Comparison of ENCODE assay signal across 23 cellular contexts in genomic region chr13:42322806-42323205, GRCh38. TPM values are rescaled to one million over a fixed set of nuclear protein-coding genes. Genes with fewer than 3 reads are reported as not detected.
DNase-seq lines count a peak whose midpoint lies in the region; ATAC-seq, FAIRE-seq and TF ChIP-seq lines count a peak whose summit lies in the region.
"Had no signal": no experiment of that assay in that cellular context is flagged by ENCODE, and none has a peak within 500 bp of the region (broad histone marks: within the 10 kb centered on the region; RNA-seq: fewer than 3 reads in every experiment).

No MANE protein-coding gene starts in this region.

- H3K4me2 ChIP-seq in A549: peak overlapping the region; percentile 29; the same call in 1 of the 3 replicates
- H3K4me2 ChIP-seq: BLaER1 had no signal

- H3K27me3 ChIP-seq in adipocyte (replicated peaks; ENCODE audit: control insufficient read depth, insufficient read depth, low read length): no peaks in the 10 kb centered on the region
- H3K27me3 ChIP-seq: BE2C, BLaER1 had no signal

- FAIRE-seq in A549 (lab: Jason Lieb, UNC) (no peak), kidney (lab: Jason Lieb, UNC) (peak; percentile 3)
- FAIRE-seq: D721Med, G401.6, GM12891, GM18507 had no signal

- H3K36me3 ChIP-seq in adipocyte (ENCODE audit: control insufficient read depth, insufficient read depth, low read length, severe bottlenecking) (peaks cover 18% of the 10 kb centered on the region), kidney (ENCODE audit: control insufficient read depth in 1 of 2, insufficient read depth in 2 of 2, low read length in 2 of 2) (no peaks in the 10 kb centered on the region)

- no peak for DNase-seq in A549 (ENCODE audit: low read depth in 1 of 2, low spot score in 1 of 2)
- DNase-seq in adipocyte (ENCODE audit: low read depth): peak; percentile 7
- DNase-seq in fibroblast of gingiva (ENCODE audit: low read depth): peak; percentile 53
- no peak for DNase-seq in kidney
- no peak for DNase-seq in GM13977 (ENCODE audit: low spot score)
- DNase-seq in NCI-H526 treated with DMSO at 0.1 percent for 48 hours (lab: John Stamatoyannopoulos, UW): no peak
- DNase-seq: ACHN; BE2C; C1 segment of cervical spinal cord; Caco-2; Calu3; CD4-positive, CD25-positive, alpha-beta regulatory T cell; CD8-positive, alpha-beta T cell; DMS79 treated with DMSO at 0.1 percent for 48 hours; GF-D8 had no signal

- intact Hi-C loops in kidney (cut with DNase I): no loop called here

- no peak for TF ChIP-seq RAD21 in A549 (conservative IDR thresholded peaks at IDR 0.05 in 1 of 2, IDR thresholded peaks at IDR 0.05 in 1 of 2)

- ATAC-seq in A549: no peak
- ATAC-seq in HG03095 (IDR thresholded peaks at IDR 0.05; ENCODE audit: unreplicated experiment): no peak
- ATAC-seq in GM21576 (IDR thresholded peaks at IDR 0.05; ENCODE audit: unreplicated experiment): no peak
- ATAC-seq: CD8-positive, alpha-beta T cell had no signal

- H3K4me1 ChIP-seq in A549 (peaks cover 13% of the 10 kb centered on the region; the same call in 2 of the 3 replicates), adipocyte (ENCODE audit: control insufficient read depth, insufficient read depth, low read length) (peaks cover 7% of the 10 kb centered on the region), kidney (ENCODE audit: control insufficient read depth in 1 of 2, insufficient read depth in 1 of 2, low read depth in 1 of 2, low read length in 2 of 2) (no peaks in the 10 kb centered on the region)
- H3K4me1 ChIP-seq: BE2C, BLaER1, Caco-2 had no signal

- CTCF ChIA-PET in A549 (lab: Yijun Ruan, JAX): interaction anchor here (1.1 kb wide), 1 partner anchor 156 kb away, joined by 3 read pairs; no protein-coding TSS in a partner anchor

- H3K4me3 ChIP-seq in A549: no peak overlapping the region
- H3K4me3 ChIP-seq in adipocyte (ENCODE audit: low read length): no peak overlapping the region
- no peak overlapping the region for H3K4me3 ChIP-seq in kidney (ENCODE audit: low read length in 2 of 2)
- H3K4me3 ChIP-seq: BLaER1 had no signal

- H3K27ac ChIP-seq in A549: no peak overlapping the region
- H3K27ac ChIP-seq in kidney (ENCODE audit: low read depth in 2 of 2, low read length in 2 of 2): no peak overlapping the region
- H3K27ac ChIP-seq: 22Rv1, BLaER1 had no signal

- TF ChIP-seq EP300 in A549 (IDR thresholded peaks at IDR 0.05): no peak

- in situ Hi-C loops in GM13977 (cut with MboI; ENCODE audit: low pct_unique_long_range_greater_than_20kb, low sequenced_read_pairs, unreplicated experiment): no loop called here

- H3K9me3 ChIP-seq in A549 (no peaks in the 10 kb centered on the region), adipocyte (ENCODE audit: control insufficient read depth, low read length) (no peaks in the 10 kb centered on the region), kidney (ENCODE audit: control insufficient read depth in 1 of 2, low read length in 2 of 2) (no peaks in the 10 kb centered on the region)
- H3K9me3 ChIP-seq: BE2C, BLaER1, Caco-2 had no signal

- no peak overlapping the region for H3K9ac ChIP-seq in adipocyte (ENCODE audit: low read length)
- H3K9ac ChIP-seq in kidney (ENCODE audit: low read length in 2 of 2): no peak overlapping the region
- H3K9ac ChIP-seq: BLaER1 had no signal

- WGBS in A549 (ENCODE audit: missing lambda C conversion rate): 48% methylated on average over 2 of the region's 2 CpGs

- TF ChIP-seq POLR2A in A549 (IDR thresholded peaks at IDR 0.05; ENCODE audit: low read length): no peak

- POLR2A ChIA-PET in A549 (lab: Yijun Ruan, JAX): no interaction called here

- TF ChIP-seq CTCF in A549 (IDR thresholded peaks at IDR 0.05) (no peak), kidney (IDR thresholded peaks at IDR 0.05; ENCODE audit: borderline replicate concordance, extremely low read depth, insufficient read depth) (no peak), GM13977 (IDR thresholded peaks at IDR 0.05; ENCODE audit: extremely low read depth, insufficient read depth, missing control alignments) (no peak)

TF ChIP-seq in A549, 52 proteins besides CTCF, POLR2A, EP300 and RAD21:
- no peak for TF ChIP-seq CHD2 (IDR thresholded peaks at IDR 0.05; ENCODE audit: low read length, partially characterized antibody)
- no peak for TF ChIP-seq HDAC2 (IDR thresholded peaks at IDR 0.05)

RNA-seq across cellular contexts. Expression of gene AKAP11, which starts 50.9 kb away (rescaled TPM):
- polyA plus RNA-seq in A549 (2011; rRNA removed) (19.0 and 21.3 TPM in 2 replicates), A549 (2017; fragmentation: RNase III; extraction: RNeasy Plus Mini Kit Qiagen cat#74134 plus additional on column Dnase treatment) (7.2 to 7.6 TPM (median 7.4 TPM) in 3 replicates), kidney (ENCODE audit: insufficient read depth, low read depth, low replicate concordance) (4.9 TPM)
- 2.3 and 2.7 TPM in 2 replicates for polyA plus RNA-seq in A549 (2012; cell fraction: cytosol; rRNA removed)
- 1.4 and 2.3 TPM in 2 replicates for polyA plus RNA-seq in A549 (2012; cell fraction: nucleus; rRNA removed)
- 16.4 and 16.9 TPM in 2 replicates for polyA minus RNA-seq in A549 (2011; rRNA and poly(A)+ RNA removed)
- total RNA-seq in kidney: 35.2 TPM

Comparison
In these comparisons a context has a peak if more than half of its experiments do, and no peak if none do; other contexts are left out.
1. DNase-seq: peak in adipocyte (single experiment) and fibroblast of gingiva (single experiment); none in A549 (0 of 2), kidney (single experiment), GM13977 (single experiment) and NCI-H526 treated with DMSO at 0.1 percent for 48 hours (single experiment).